In genomic region chr18:3610188-3610708, GRCh38 we compare ENCODE assay signal across 15 cellular contexts.
"Had no signal": no experiment of that assay in that cellular context is flagged by ENCODE, and none has a peak within 500 bp of the region (broad histone marks: within the 10 kb centered on the region; RNA-seq: fewer than 3 reads in every experiment).

No MANE protein-coding gene starts in this region.

- H3K27ac ChIP-seq: body of pancreas, neutrophil, tibial nerve, VCaP had no signal

- H3K4me3 Mint-ChIP-seq: activated CD4-positive, alpha-beta T cell treated with anti-CD3 and anti-CD28 coated beads for 36 hours; activated CD8-positive, alpha-beta T cell treated with anti-CD3 and anti-CD28 coated beads for 36 hours; dendritic cell treated with granulocyte-macrophage colony-stimulating factor and Interleukin-4, amounts not matched to agents 40 ng/mL and 50 ng/mL, for 4 days had no signal

- H3K27me3 ChIP-seq: body of pancreas, neutrophil, tibial nerve had no signal

- H3K9me3 ChIP-seq: body of pancreas, neutrophil, tibial nerve had no signal

- H3K36me3 ChIP-seq: neutrophil, tibial nerve had no signal

- DNase-seq: activated CD8-positive, alpha-beta memory T cell treated with anti-CD3 and anti-CD28 coated beads, Interleukin-2, amount 50 U/mL, for 4 hours; activated naive CD4-positive, alpha-beta T cell treated with Interleukin-2 at 50 U/mL for 16 hours; body of pancreas; cerebellar nuclear complex; erythroblast; hypothalamus; kidney glomerular epithelial cell; T1000 had no signal

- ATAC-seq: body of pancreas had no signal

- H3K27me3 Mint-ChIP-seq: activated CD4-positive, alpha-beta T cell treated with anti-CD3 and anti-CD28 coated beads for 36 hours; activated CD8-positive, alpha-beta T cell treated with anti-CD3 and anti-CD28 coated beads for 36 hours; dendritic cell treated with granulocyte-macrophage colony-stimulating factor and Interleukin-4, amounts not matched to agents 40 ng/mL and 50 ng/mL, for 4 days had no signal

- H3K27ac Mint-ChIP-seq: activated CD8-positive, alpha-beta T cell treated with anti-CD3 and anti-CD28 coated beads for 36 hours; dendritic cell treated with granulocyte-macrophage colony-stimulating factor and Interleukin-4, amounts not matched to agents 40 ng/mL and 50 ng/mL, for 4 days had no signal

- H3K9me3 Mint-ChIP-seq: activated CD8-positive, alpha-beta T cell treated with anti-CD3 and anti-CD28 coated beads for 36 hours; dendritic cell treated with granulocyte-macrophage colony-stimulating factor and Interleukin-4, amounts not matched to agents 40 ng/mL and 50 ng/mL, for 4 days had no signal

- H3K4me3 ChIP-seq: body of pancreas, skin epidermis, tibial nerve had no signal
